In the genomic region with DNA sequence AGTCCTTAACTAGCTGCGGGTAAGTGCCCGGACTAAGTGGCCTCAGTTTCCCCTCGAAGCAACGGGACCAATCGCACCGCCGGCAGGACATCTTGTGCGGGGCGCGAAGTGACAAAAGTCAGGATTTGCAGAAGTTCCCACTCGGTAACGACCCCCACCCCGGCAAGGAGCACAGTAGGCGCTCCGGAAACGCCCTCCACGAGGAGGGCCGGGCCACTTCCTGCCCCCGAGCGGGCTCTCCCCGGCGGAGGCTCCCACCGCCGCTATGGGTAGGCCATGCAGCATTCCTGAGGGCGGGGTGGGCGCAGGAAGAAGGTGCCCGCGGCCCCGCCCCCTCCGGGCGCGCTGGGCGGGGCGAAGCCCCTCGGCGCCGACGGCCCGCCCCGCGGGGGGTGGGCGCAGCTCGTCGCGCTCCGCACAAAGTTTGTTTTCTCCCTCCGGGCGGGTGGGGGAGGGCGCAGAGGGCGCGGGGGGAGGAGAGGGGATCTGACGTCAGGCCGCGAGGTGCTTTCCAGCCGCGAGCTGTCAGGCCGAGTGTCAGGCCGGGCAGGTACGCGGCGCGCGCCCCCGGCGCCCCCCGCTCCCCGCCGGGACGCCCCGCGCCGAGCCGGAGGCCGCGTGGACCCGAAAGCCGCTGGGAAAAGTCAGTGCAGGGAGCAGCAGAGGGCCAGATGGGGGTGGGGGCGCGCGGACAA, we compare ENCODE assay signal across 2 cellular contexts.
TF ChIP-seq lines count a peak whose summit lies in the region.

TSS of gene TGIF2 (plus strand) at position 495 of the 695 bp plus-strand sequence. CDS start 5,178 bp downstream, outside the sequence.

TF ChIP-seq in HEK293, 187 proteins besides CTCF, POLR2A, EP300 and RAD21 (continued from another document and continues in another):
- TF ChIP-seq, protein P1, sequence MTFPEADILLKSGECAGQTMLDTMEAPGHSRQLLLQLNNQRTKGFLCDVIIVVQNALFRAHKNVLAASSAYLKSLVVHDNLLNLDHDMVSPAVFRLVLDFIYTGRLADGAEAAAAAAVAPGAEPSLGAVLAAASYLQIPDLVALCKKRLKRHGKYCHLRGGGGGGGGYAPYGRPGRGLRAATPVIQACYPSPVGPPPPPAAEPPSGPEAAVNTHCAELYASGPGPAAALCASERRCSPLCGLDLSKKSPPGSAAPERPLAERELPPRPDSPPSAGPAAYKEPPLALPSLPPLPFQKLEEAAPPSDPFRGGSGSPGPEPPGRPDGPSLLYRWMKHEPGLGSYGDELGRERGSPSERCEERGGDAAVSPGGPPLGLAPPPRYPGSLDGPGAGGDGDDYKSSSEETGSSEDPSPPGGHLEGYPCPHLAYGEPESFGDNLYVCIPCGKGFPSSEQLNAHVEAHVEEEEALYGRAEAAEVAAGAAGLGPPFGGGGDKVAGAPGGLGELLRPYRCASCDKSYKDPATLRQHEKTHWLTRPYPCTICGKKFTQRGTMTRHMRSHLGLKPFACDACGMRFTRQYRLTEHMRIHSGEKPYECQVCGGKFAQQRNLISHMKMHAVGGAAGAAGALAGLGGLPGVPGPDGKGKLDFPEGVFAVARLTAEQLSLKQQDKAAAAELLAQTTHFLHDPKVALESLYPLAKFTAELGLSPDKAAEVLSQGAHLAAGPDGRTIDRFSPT (tag by site-specific recombination; IDR thresholded peaks at IDR 0.05), result peak; percentile 18; the same call in 1 of the 2 replicates
- no peak for TF ChIP-seq ZNF837 (tag by site-specific recombination; IDR thresholded peaks at IDR 0.05)
- TF ChIP-seq ZNF514 (tag by site-specific recombination; IDR thresholded peaks at IDR 0.05), result no peak
- TF ChIP-seq, protein P2, sequence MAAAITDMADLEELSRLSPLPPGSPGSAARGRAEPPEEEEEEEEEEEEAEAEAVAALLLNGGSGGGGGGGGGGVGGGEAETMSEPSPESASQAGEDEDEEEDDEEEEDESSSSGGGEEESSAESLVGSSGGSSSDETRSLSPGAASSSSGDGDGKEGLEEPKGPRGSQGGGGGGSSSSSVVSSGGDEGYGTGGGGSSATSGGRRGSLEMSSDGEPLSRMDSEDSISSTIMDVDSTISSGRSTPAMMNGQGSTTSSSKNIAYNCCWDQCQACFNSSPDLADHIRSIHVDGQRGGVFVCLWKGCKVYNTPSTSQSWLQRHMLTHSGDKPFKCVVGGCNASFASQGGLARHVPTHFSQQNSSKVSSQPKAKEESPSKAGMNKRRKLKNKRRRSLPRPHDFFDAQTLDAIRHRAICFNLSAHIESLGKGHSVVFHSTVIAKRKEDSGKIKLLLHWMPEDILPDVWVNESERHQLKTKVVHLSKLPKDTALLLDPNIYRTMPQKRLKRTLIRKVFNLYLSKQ (tag by site-specific recombination; IDR thresholded peaks at IDR 0.05; ENCODE audit: borderline replicate concordance), result no peak
- no peak; the same call in 1 of the 2 replicates for TF ChIP-seq WT1 (tag by site-specific recombination; IDR thresholded peaks at IDR 0.05)
- TF ChIP-seq BCL6B (tag by site-specific recombination; IDR thresholded peaks at IDR 0.05), result no peak
- no peak for TF ChIP-seq ZNF560 (tag by site-specific recombination; IDR thresholded peaks at IDR 0.05; ENCODE audit: borderline replicate concordance)
- TF ChIP-seq GLIS2 (tag by site-specific recombination; IDR thresholded peaks at IDR 0.05), result peak; percentile 62
- TF ChIP-seq, protein P3, sequence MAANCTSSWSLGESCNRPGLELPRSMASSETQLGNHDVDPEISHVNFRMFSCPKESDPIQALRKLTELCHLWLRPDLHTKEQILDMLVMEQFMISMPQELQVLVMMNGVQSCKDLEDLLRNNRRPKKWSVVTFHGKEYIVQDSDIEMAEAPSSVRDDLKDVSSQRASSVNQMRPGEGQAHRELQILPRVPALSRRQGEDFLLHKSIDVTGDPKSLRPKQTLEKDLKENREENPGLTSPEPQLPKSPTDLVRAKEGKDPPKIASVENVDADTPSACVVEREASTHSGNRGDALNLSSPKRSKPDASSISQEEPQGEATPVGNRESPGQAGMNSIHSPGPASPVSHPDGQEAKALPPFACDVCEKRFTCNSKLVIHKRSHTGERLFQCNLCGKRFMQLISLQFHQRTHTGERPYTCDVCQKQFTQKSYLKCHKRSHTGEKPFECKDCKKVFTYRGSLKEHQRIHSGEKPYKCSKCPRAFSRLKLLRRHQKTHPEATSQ (tag by site-specific recombination; IDR thresholded peaks at IDR 0.05), result 0 out of 2 replicates have a peak, but pooled peaks have one; percentile 24
- 0 out of 2 replicates have a peak, but pooled peaks have one; percentile 21 for TF ChIP-seq OVOL3 (tag by site-specific recombination; IDR thresholded peaks at IDR 0.05)
- TF ChIP-seq, protein P4, sequence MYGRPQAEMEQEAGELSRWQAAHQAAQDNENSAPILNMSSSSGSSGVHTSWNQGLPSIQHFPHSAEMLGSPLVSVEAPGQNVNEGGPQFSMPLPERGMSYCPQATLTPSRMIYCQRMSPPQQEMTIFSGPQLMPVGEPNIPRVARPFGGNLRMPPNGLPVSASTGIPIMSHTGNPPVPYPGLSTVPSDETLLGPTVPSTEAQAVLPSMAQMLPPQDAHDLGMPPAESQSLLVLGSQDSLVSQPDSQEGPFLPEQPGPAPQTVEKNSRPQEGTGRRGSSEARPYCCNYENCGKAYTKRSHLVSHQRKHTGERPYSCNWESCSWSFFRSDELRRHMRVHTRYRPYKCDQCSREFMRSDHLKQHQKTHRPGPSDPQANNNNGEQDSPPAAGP (tag by site-specific recombination; IDR thresholded peaks at IDR 0.05), result 0 out of 2 replicates have a peak, but pooled peaks have one; percentile 37
- TF ChIP-seq MYNN (tag by site-specific recombination; IDR thresholded peaks at IDR 0.05; ENCODE audit: borderline replicate concordance), result no peak
- TF ChIP-seq ZNF324 (tag by site-specific recombination; IDR thresholded peaks at IDR 0.05), result peak; percentile 59; the same call in 1 of the 2 replicates
- TF ChIP-seq ZNF585B (tag by site-specific recombination; IDR thresholded peaks at IDR 0.05), result no peak
- peak; percentile 1; the same call in 1 of the 2 replicates for TF ChIP-seq ZNF341 (tag by site-specific recombination; IDR thresholded peaks at IDR 0.05; ENCODE audit: low read depth)
- TF ChIP-seq, protein P5, sequence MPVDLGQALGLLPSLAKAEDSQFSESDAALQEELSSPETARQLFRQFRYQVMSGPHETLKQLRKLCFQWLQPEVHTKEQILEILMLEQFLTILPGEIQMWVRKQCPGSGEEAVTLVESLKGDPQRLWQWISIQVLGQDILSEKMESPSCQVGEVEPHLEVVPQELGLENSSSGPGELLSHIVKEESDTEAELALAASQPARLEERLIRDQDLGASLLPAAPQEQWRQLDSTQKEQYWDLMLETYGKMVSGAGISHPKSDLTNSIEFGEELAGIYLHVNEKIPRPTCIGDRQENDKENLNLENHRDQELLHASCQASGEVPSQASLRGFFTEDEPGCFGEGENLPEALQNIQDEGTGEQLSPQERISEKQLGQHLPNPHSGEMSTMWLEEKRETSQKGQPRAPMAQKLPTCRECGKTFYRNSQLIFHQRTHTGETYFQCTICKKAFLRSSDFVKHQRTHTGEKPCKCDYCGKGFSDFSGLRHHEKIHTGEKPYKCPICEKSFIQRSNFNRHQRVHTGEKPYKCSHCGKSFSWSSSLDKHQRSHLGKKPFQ (tag by site-specific recombination; IDR thresholded peaks at IDR 0.05), result peak; percentile 43; the same call in 1 of the 2 replicates

TF ChIP-seq in K562, 482 proteins besides CTCF, POLR2A, EP300 and RAD21 (continued from another document and continues in another):
- TF ChIP-seq MGA (IDR thresholded peaks at IDR 0.05) (peak; percentile 85), BRCA1 (IDR thresholded peaks at IDR 0.05) (no peak), BRCA1 (CRISPR knock-in tag; IDR thresholded peaks at IDR 0.05) (no peak; the same call in 1 of the 2 replicates), SNIP1 (IDR thresholded peaks at IDR 0.05; ENCODE audit: low read depth) (no peak), CSDE1 (IDR thresholded peaks at IDR 0.05) (no peak)
- TF ChIP-seq, protein P6, sequence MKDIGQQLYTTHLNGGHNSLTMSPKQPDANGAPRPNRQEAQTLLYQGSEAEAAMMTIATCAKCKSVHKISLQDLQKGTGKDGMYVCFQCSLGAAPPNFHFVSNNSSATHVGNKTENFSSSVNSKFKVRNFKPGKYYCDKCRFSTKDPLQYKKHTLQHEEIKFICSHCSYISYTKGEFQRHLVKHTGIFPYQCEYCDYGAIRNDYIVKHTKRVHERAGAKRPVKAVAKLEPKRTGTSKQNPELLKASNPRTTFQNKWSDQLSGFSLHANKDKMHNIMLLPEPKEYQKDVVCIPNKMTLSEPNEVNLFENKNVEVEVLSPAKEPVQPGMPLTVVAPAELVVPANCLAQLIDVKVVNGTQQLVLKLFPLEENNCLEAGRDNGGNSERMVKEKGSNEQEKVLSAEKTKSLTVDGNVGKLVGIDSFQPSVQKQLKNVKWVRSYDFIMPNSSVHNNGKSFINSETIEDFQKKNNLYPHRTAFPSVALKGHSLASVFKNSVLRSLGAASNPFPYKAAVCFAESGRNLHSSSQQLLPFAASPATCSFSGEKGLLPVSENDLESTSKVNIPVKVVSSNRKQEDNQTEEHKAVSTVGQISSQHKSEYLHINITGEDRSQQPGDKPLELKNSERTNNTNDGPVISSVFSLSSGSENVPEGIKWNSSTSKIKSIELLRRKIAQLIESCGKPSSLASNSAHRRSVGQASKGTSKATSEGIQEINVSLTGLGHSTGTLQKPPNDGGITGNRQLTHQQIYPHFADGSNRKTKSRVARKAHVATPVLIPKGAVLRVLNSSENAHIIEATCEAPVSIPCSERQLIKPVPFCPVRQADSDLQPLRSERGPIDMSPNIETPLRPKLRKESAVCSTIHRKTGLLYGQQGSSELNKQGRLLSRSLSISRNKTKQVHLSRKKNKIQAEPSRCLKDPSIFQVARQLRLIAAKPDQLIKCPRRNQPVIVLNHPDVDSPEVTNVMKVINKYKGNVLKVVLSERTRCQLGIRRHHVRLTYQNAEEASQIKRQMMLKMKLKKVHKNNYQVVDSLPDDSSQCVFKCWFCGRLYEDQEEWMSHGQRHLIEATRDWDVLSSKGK (CRISPR knock-in tag; IDR thresholded peaks at IDR 0.05), result no peak
- TF ChIP-seq, protein P7, sequence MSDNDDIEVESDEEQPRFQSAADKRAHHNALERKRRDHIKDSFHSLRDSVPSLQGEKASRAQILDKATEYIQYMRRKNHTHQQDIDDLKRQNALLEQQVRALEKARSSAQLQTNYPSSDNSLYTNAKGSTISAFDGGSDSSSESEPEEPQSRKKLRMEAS (CRISPR knock-in tag; IDR thresholded peaks at IDR 0.05), result peak; percentile 67
